In the genomic region with DNA sequence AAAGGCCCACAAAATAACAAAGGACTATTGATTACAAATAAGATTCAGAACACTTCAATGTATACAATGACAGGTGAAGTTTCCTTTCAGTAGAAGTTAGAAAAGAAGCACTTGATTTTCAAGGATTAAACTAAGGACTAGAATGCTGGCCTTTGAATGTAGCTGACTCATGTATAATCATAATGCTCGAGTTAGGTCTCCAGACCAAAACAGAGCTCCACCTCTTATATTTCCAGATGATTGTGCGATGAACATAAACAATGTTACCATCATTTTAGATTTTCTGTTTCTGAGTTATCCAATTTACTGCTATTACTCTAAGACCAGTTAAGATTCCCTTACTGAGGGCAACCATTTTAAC, we compare ENCODE assay signal across 1 cellular context.
TF ChIP-seq lines count a peak whose summit lies in the region.

No MANE protein-coding gene starts in this region.

TF ChIP-seq in K562, 482 proteins besides CTCF, POLR2A, EP300 and RAD21:
- TF ChIP-seq ZNF511 (CRISPR knock-in tag; IDR thresholded peaks at IDR 0.05) (no peak), ZNF592 (IDR thresholded peaks at IDR 0.05) (0 out of 2 replicates have a peak, but pooled peaks have one; percentile 15), NBN (IDR thresholded peaks at IDR 0.05; ENCODE audit: low read depth) (no peak), ZNF316 (IDR thresholded peaks at IDR 0.05) (peak; percentile 91), C11orf30 (IDR thresholded peaks at IDR 0.05; ENCODE audit: low read depth) (peak; percentile 86), MAFG (tag; conservative IDR thresholded peaks at IDR 0.05) (peak; percentile 80), NFE2 (IDR thresholded peaks at IDR 0.05; ENCODE audit: low read depth) (peak; percentile 59), FIP1L1 (IDR thresholded peaks at IDR 0.05; ENCODE audit: low read depth, low read length, poor library complexity, severe bottlenecking) (no peak), MAFF (IDR thresholded peaks at IDR 0.05; ENCODE audit: low read length) (peak; percentile 59; the same call in 1 of the 2 replicates), MAFK (IDR thresholded peaks at IDR 0.05; ENCODE audit: low read length) (peak; percentile 54; the same call in 1 of the 2 replicates), HNRNPK (IDR thresholded peaks at IDR 0.05; ENCODE audit: low read depth, low read length, poor library complexity, severe bottlenecking) (no peak), MEF2A (IDR thresholded peaks at IDR 0.05; ENCODE audit: control insufficient read depth, low read depth, low read length) (no peak), THRAP3 (IDR thresholded peaks at IDR 0.05; ENCODE audit: borderline replicate concordance) (no peak)
- TF ChIP-seq, protein P1, sequence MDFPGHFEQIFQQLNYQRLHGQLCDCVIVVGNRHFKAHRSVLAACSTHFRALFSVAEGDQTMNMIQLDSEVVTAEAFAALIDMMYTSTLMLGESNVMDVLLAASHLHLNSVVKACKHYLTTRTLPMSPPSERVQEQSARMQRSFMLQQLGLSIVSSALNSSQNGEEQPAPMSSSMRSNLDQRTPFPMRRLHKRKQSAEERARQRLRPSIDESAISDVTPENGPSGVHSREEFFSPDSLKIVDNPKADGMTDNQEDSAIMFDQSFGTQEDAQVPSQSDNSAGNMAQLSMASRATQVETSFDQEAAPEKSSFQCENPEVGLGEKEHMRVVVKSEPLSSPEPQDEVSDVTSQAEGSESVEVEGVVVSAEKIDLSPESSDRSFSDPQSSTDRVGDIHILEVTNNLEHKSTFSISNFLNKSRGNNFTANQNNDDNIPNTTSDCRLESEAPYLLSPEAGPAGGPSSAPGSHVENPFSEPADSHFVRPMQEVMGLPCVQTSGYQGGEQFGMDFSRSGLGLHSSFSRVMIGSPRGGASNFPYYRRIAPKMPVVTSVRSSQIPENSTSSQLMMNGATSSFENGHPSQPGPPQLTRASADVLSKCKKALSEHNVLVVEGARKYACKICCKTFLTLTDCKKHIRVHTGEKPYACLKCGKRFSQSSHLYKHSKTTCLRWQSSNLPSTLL (IDR thresholded peaks at IDR 0.05) = no peak
